Comparison of ENCODE assay signal across 11 cellular contexts in genomic region chr4:118954246-118954645, GRCh38.
DNase-seq lines count a peak whose midpoint lies in the region; ATAC-seq, FAIRE-seq and TF ChIP-seq lines count a peak whose summit lies in the region.
"Had no signal": no experiment of that assay in that cellular context is flagged by ENCODE, and none has a peak within 500 bp of the region (broad histone marks: within the 10 kb centered on the region; RNA-seq: fewer than 3 reads in every experiment).

No MANE protein-coding gene starts in this region.

- H3K79me2 ChIP-seq in Karpas-422 (ENCODE audit: low read length): no peaks in the 10 kb centered on the region
- H3K79me2 ChIP-seq in GM12878 (ENCODE audit: control insufficient read depth, insufficient read depth, low read length): no peaks in the 10 kb centered on the region

- no peaks in the 10 kb centered on the region for H3K27me3 ChIP-seq in Karpas-422 (ENCODE audit: low read length)
- H3K27me3 ChIP-seq in GM12878 (replicated peaks in 1 of 2; ENCODE audit: control insufficient read depth in 2 of 2, insufficient read depth in 2 of 2, low read length in 1 of 2): no peaks in the 10 kb centered on the region
- H3K27me3 ChIP-seq in right lobe of liver: no peaks in the 10 kb centered on the region

- SMC1A ChIA-PET in GM12878 (lab: Charles Lee; ENCODE audit: uncharacterized antibody, unreplicated experiment): interaction anchor here (1.5 kb wide), 1 partner anchor 13 kb away, joined by 5 read pairs; no protein-coding TSS in a partner anchor

- H3K27ac ChIP-seq in Karpas-422 (ENCODE audit: low read length): no peak overlapping the region
- no peak overlapping the region for H3K27ac ChIP-seq in GM12878 (ENCODE audit: control insufficient read depth, insufficient read depth)
- no peak overlapping the region for H3K27ac ChIP-seq in right lobe of liver

- no peak overlapping the region for H3K9ac ChIP-seq in Karpas-422 (ENCODE audit: low read length)
- no peak overlapping the region for H3K9ac ChIP-seq in GM12878 (ENCODE audit: control insufficient read depth, insufficient read depth, low read length)

- CTCF ChIA-PET in GM12878 (lab: Yijun Ruan, JAX): interaction anchor here (0.9 kb wide), 1 partner anchor 180 kb away, joined by 3 read pairs; no protein-coding TSS in a partner anchor

- POLR2A ChIA-PET in GM12878 (lab: Charles Lee): no interaction called here

- H3K9me2 ChIP-seq in Karpas-422 (replicated peaks; ENCODE audit: insufficient read depth, low read length): no peaks in the 10 kb centered on the region

- TF ChIP-seq CTCF in AG09319 (IDR thresholded peaks at IDR 0.05; ENCODE audit: low read depth, low read length): peak; percentile 46
- 0 out of 6 replicates have a peak, but pooled peaks of 1 of the 3 experiments have one; percentile 14 for TF ChIP-seq CTCF in GM12878 (IDR thresholded peaks at IDR 0.05 in 2 of 3, conservative IDR thresholded peaks at IDR 0.05 in 1 of 3; ENCODE audit: control insufficient read depth in 2 of 3, extremely low read depth in 1 of 3, insufficient read depth in 1 of 3, low read depth in 3 of 3, low read length in 3 of 3)
- peak in 3 of 4 donors; percentile 27 to 30 (median 27) for TF ChIP-seq CTCF in right lobe of liver (IDR thresholded peaks at IDR 0.05)
- no peak for TF ChIP-seq CTCF in D721Med (IDR thresholded peaks at IDR 0.05; ENCODE audit: insufficient read depth, missing control alignments)
- no peak for TF ChIP-seq CTCF in nephron progenitor cell (IDR thresholded peaks at IDR 0.05)

- no peaks in the 10 kb centered on the region for H3K4me1 Mint-ChIP-seq in nephron progenitor cell

- 31% methylated on average over 2 of the region's 2 CpGs for WGBS in GM12878 (ENCODE audit: insufficient coverage, insufficient replicate concordance, low lambda C conversion rate, missing lambda C conversion rate)
- WGBS in right lobe of liver (ENCODE audit: insufficient coverage, low coverage, low lambda C conversion rate, missing lambda C conversion rate): 45% methylated on average over 2 of the region's 2 CpGs

- peaks cover 3% of the 10 kb centered on the region for H3K27me3 Mint-ChIP-seq in nephron progenitor cell (ENCODE audit: low read depth, poor library complexity)

- DNase-seq in AG09319 (ENCODE audit: extremely low read depth, low read depth): no peak
- peak; percentile 55 for DNase-seq in Karpas-422
- no peak for DNase-seq in GM12878 (ENCODE audit: low read depth, low spot score)
- DNase-seq in right lobe of liver: no peak
- DNase-seq in D721Med (ENCODE audit: insufficient read length, low spot score): no peak
- no peak for DNase-seq in nephron progenitor cell
- DNase-seq: mucosa of descending colon, NCI-H1436 had no signal

- no peak for TF ChIP-seq EP300 in GM12878 (IDR thresholded peaks at IDR 0.05; ENCODE audit: borderline replicate concordance in 1 of 2, control insufficient read depth in 1 of 2, low read depth in 2 of 2, low read length in 2 of 2)

- H3K4me3 ChIP-seq in Karpas-422 (ENCODE audit: low read length) (no peak overlapping the region), GM12878 (no peak overlapping the region), right lobe of liver (no peak overlapping the region)
- H3K4me3 ChIP-seq: mucosa of descending colon had no signal

- intact Hi-C loops in GM12878 (cut with micrococcal nuclease; ENCODE audit: unreplicated experiment): no loop called here
- intact Hi-C loops in right lobe of liver (cut with DNase I): no loop called here

- no peaks in the 10 kb centered on the region for H3K36me3 Mint-ChIP-seq in nephron progenitor cell (ENCODE audit: low read depth)

- H3K9me3 ChIP-seq in Karpas-422 (ENCODE audit: low read length): no peaks in the 10 kb centered on the region
- H3K9me3 ChIP-seq in GM12878 (replicated peaks; ENCODE audit: control insufficient read depth, insufficient read depth, low read length): no peaks in the 10 kb centered on the region
- no peaks in the 10 kb centered on the region for H3K9me3 ChIP-seq in right lobe of liver
- H3K9me3 ChIP-seq: mucosa of descending colon had no signal

- no peak overlapping the region for H3K4me3 Mint-ChIP-seq in nephron progenitor cell

- no peaks in the 10 kb centered on the region for H3K9me3 Mint-ChIP-seq in nephron progenitor cell

- no peak for TF ChIP-seq POLR2A in GM12878 (IDR thresholded peaks at IDR 0.05; ENCODE audit: low read depth, low read length)
- TF ChIP-seq POLR2A in right lobe of liver (IDR thresholded peaks at IDR 0.05): no peak

- no peak overlapping the region for H3K4me2 ChIP-seq in Karpas-422 (ENCODE audit: low read depth, low read length, poor library complexity, severe bottlenecking)
- H3K4me2 ChIP-seq in GM12878 (ENCODE audit: control insufficient read depth, insufficient read depth): no peak overlapping the region

- no peaks in the 10 kb centered on the region for H3K36me3 ChIP-seq in Karpas-422 (ENCODE audit: insufficient read depth, low read length)
- no peaks in the 10 kb centered on the region for H3K36me3 ChIP-seq in GM12878 (ENCODE audit: control insufficient read depth in 2 of 2, insufficient read depth in 2 of 2, low read length in 1 of 2)
- no peaks in the 10 kb centered on the region for H3K36me3 ChIP-seq in right lobe of liver

- H4K20me1 ChIP-seq in Karpas-422 (ENCODE audit: insufficient read depth, low read depth, low read length) (no peaks in the 10 kb centered on the region), GM12878 (ENCODE audit: control insufficient read depth, insufficient read depth) (no peaks in the 10 kb centered on the region)

- H3K27ac Mint-ChIP-seq in nephron progenitor cell: no peak overlapping the region

- FAIRE-seq in GM12878 (lab: Jason Lieb, UNC): no peak
- no peak for FAIRE-seq in D721Med (lab: Jason Lieb, UNC)

- no TSS peak for BruUV-seq in GM12878 (replicated peaks; lab: Mats Ljungman, UMichigan)

- in situ Hi-C loops in GM12878 (cut with MboI): no loop called here

- no peak for TF ChIP-seq RAD21 in GM12878 (IDR thresholded peaks at IDR 0.05; ENCODE audit: insufficient read depth, low read depth, low read length)

- H2AFZ ChIP-seq in Karpas-422 (ENCODE audit: low read length) (no peak overlapping the region), GM12878 (ENCODE audit: control insufficient read depth, low read depth, low read length) (no peak overlapping the region)

- RAD21 ChIA-PET in GM12878 (lab: Charles Lee; ENCODE audit: unreplicated experiment): no interaction called here

- H3K4me1 ChIP-seq in Karpas-422 (ENCODE audit: low read length) (peaks cover 7% of the 10 kb centered on the region), GM12878 (ENCODE audit: control insufficient read depth, insufficient read depth, low read length) (no peaks in the 10 kb centered on the region), right lobe of liver (no peaks in the 10 kb centered on the region)

- peak; percentile 49; the same call in 2 of the 3 replicates for ATAC-seq in GM12878
- peak; percentile 57 to 72 (median 69) for ATAC-seq in right lobe of liver
- ATAC-seq in GM18498 (IDR thresholded peaks at IDR 0.05; ENCODE audit: unreplicated experiment): no peak
- ATAC-seq in GM18517 (IDR thresholded peaks at IDR 0.05; ENCODE audit: unreplicated experiment): no peak
- ATAC-seq: activated CD4-positive, CD25-positive, alpha-beta regulatory T cell treated with anti-CD3 and anti-CD28 coated beads, Interleukin-2, amount 50 U/mL, for 24 hours; mucosa of descending colon had no signal

TF ChIP-seq in GM12878, 131 proteins besides CTCF, POLR2A, EP300 and RAD21 (continues in another document):
- TF ChIP-seq KAT2A (conservative IDR thresholded peaks at IDR 0.05; ENCODE audit: control insufficient read depth, low read depth, low read length) (no peak), BHLHE40 (IDR thresholded peaks at IDR 0.05; ENCODE audit: borderline replicate concordance in 1 of 2, low read depth in 2 of 2, low read length in 1 of 2) (no peak), E2F4 (IDR thresholded peaks at IDR 0.05; ENCODE audit: low read depth, low read length) (no peak), STAT3 (IDR thresholded peaks at IDR 0.05; ENCODE audit: low read depth, low read length) (no peak), MAX (IDR thresholded peaks at IDR 0.05; ENCODE audit: low read depth, low read length) (no peak), CHD1 (IDR thresholded peaks at IDR 0.05; ENCODE audit: low read depth, low read length) (no peak)

Comparison
In these comparisons a context has a peak if more than half of its experiments do, and no peak if none do; other contexts are left out.
1. CTCF ChIP-seq: peak in AG09319 (single experiment) and right lobe of liver (3 of 4); none in D721Med (single experiment) and nephron progenitor cell (single experiment).
2. ATAC-seq: peak in GM12878 (single experiment) and right lobe of liver (4 of 4); none in GM18498 (single experiment) and GM18517 (single experiment).